In the genomic region with DNA sequence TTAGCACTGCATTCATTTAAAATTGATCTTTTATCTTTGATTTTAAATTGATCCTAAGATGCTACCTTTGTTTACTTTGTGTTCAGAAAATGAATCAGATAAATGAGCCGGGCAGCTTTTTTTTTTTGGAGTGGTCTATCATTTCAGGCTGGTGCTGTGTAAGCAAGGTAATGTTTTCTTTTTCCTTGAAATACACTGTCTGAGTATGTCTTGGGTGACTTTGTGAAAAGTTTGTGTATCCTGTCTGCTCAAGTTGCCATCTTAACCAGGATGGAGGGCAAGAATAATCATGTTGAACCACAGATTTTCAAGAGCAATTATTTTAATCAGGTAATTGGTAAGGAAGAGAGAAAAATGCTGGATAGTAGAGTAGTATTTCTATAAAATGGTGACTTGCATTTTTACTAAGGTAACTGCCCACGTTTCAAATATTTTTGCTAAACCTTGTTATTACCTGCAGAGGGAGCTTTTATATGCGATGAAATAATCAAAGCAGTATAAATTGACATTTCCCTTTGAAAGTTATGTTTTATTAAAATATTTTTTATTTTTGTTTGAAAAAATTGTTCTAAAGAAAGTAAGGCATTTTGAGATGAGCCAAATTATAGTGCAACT, we compare ENCODE assay signal across 12 cellular contexts. TPM values are rescaled to one million over a fixed set of nuclear protein-coding genes. Genes with fewer than 3 reads are reported as not detected.
A peak's percentile ranks its signal among the peaks of the same experiment; 100 is the strongest.
DNase-seq lines count a peak whose midpoint lies in the region; ATAC-seq and TF ChIP-seq lines count a peak whose summit lies in the region.
"Had no signal": no experiment of that assay in that cellular context is flagged by ENCODE, and none has a peak within 500 bp of the region (broad histone marks: within the 10 kb centered on the region; RNA-seq: fewer than 3 reads in every experiment).

No MANE protein-coding gene starts in this region.

- 54% methylated on average over 3 of the region's 3 CpGs for WGBS in heart right ventricle, 2 donors
- WGBS in right cardiac atrium: 53% methylated on average over 3 of the region's 3 CpGs

- DNase-seq in heart right ventricle: no peak
- no peak for DNase-seq in right cardiac atrium
- DNase-seq in SK-MEL-5 (ENCODE audit: low read depth, low spot score): peak; percentile 18
- peak; percentile 48 for DNase-seq in fibroblast of the aortic adventitia (ENCODE audit: low read depth)
- no peak for DNase-seq in upper lobe of right lung
- no peak for DNase-seq in NCI-H146 treated with DMSO at 0.1 percent for 48 hours (lab: John Stamatoyannopoulos, UW; ENCODE audit: unreplicated experiment)
- no peak for DNase-seq in SJCRH30
- DNase-seq: activated CD4-positive, CD25-positive, alpha-beta regulatory T cell; CD4-positive, CD25-positive, alpha-beta regulatory T cell; NCI-H1417 treated with DMSO at 0.1 percent for 48 hours had no signal

- peak overlapping the region in 1 of 10 donors; percentile 1 for H3K4me3 ChIP-seq in heart right ventricle
- H3K4me3 ChIP-seq in right cardiac atrium (ENCODE audit: low read length): no peak overlapping the region
- H3K4me3 ChIP-seq in fibroblast of the aortic adventitia (ENCODE audit: low read depth, low read length): no peak overlapping the region
- H3K4me3 ChIP-seq in upper lobe of right lung: no peak overlapping the region
- no peak overlapping the region for H3K4me3 ChIP-seq in SJCRH30

- in situ Hi-C loops in SK-MEL-5 (cut with HindIII; ENCODE audit: low pct_unique_long_range_greater_than_20kb, low sequenced_read_pairs): no loop called here

- ATAC-seq in heart right ventricle (peak in 1 of 8 donors; percentile 38), right cardiac atrium (no peak), upper lobe of right lung (no peak), GM19023 (IDR thresholded peaks at IDR 0.05; ENCODE audit: unreplicated experiment) (no peak)

- peak in 8 of 9 donors; percentile 9 to 52 (median 32) for TF ChIP-seq CTCF in heart right ventricle (IDR thresholded peaks at IDR 0.05)
- peak; percentile 47 for TF ChIP-seq CTCF in fibroblast of the aortic adventitia (IDR thresholded peaks at IDR 0.05; ENCODE audit: insufficient read depth, low read length)
- TF ChIP-seq CTCF in upper lobe of right lung (IDR thresholded peaks at IDR 0.05): peak; percentile 37

- H3K9me3 ChIP-seq in heart right ventricle (no peaks in the 10 kb centered on the region), right cardiac atrium (ENCODE audit: control insufficient read depth, low read length) (no peaks in the 10 kb centered on the region), upper lobe of right lung (no peaks in the 10 kb centered on the region), SJCRH30 (replicated peaks) (no peaks in the 10 kb centered on the region)

- H3K36me3 ChIP-seq in heart right ventricle: no peaks in the 10 kb centered on the region
- H3K36me3 ChIP-seq in upper lobe of right lung: no peaks in the 10 kb centered on the region
- H3K36me3 ChIP-seq in SJCRH30: peaks cover 3% of the 10 kb centered on the region; the same call in 1 of the 2 replicates

- H3K4me1 ChIP-seq in heart right ventricle (peaks cover 0 to 89% (median 67%) of the 10 kb centered on the region in 9 donors), right cardiac atrium (ENCODE audit: control insufficient read depth, insufficient read depth, low read length) (no peaks in the 10 kb centered on the region), upper lobe of right lung (peaks cover 10% of the 10 kb centered on the region), SJCRH30 (no peaks in the 10 kb centered on the region)

- intact Hi-C loops in heart right ventricle (cut with DNase I) (loop anchor here in 2 of 10 donors (5.0 to 10.0 kb wide), 2 partner anchors 143 to 165 kb away; no protein-coding TSS in a partner anchor), right cardiac atrium (cut with DNase I) (no loop called here), upper lobe of right lung (cut with DNase I) (no loop called here)

- no peaks in the 10 kb centered on the region for H3K27me3 ChIP-seq in heart right ventricle
- no peaks in the 10 kb centered on the region for H3K27me3 ChIP-seq in right cardiac atrium (ENCODE audit: control insufficient read depth, insufficient read depth)
- peaks cover 6% of the 10 kb centered on the region for H3K27me3 ChIP-seq in upper lobe of right lung
- H3K27me3 ChIP-seq in SJCRH30: no peaks in the 10 kb centered on the region

- peak overlapping the region in 1 of 10 donors; percentile 24 for H3K27ac ChIP-seq in heart right ventricle
- H3K27ac ChIP-seq in right cardiac atrium (ENCODE audit: low read length): no peak overlapping the region
- no peak overlapping the region for H3K27ac ChIP-seq in upper lobe of right lung
- H3K27ac ChIP-seq in SJCRH30: no peak overlapping the region

RNA-seq across cellular contexts. Expression of gene ADGRL2, which starts 11.1 kb away (rescaled TPM):
- 10 to 100 TPM; 40.0 to 58.7 (median 49.3) TPM for total RNA-seq in heart right ventricle
- 10 to 100 TPM; 22.2 to 26.9 TPM for polyA plus RNA-seq in heart right ventricle
- total RNA-seq in right cardiac atrium: 10 to 100 TPM; 55.4 to 78.2 (median 70.8) TPM
- 41.5 TPM for polyA plus RNA-seq in right cardiac atrium
- total RNA-seq in SK-MEL-5 (2014; rRNA removed; shearing (Covaris generic)): 0.11 and 0.43 TPM in 2 replicates
- 1.9 and 5.1 TPM in 2 replicates for polyA plus RNA-seq in SK-MEL-5 (2015; cell fraction: cytosol; rRNA removed)
- polyA plus RNA-seq in SK-MEL-5 (2015; cell fraction: nucleus; rRNA removed): 4.9 and 7.3 TPM in 2 replicates
- total RNA-seq in fibroblast of the aortic adventitia (ENCODE audit: low replicate concordance): 52.1 and 104 TPM in 2 replicates
- 104 TPM for total RNA-seq in upper lobe of right lung
- 90.3 and 98.0 TPM in 2 replicates for total RNA-seq in SJCRH30 (2014; rRNA removed; shearing (Covaris generic))
- total RNA-seq: CD4-positive, CD25-positive, alpha-beta regulatory T cell; RPMI7951 had no signal
- polyA plus RNA-seq: CD4-positive, CD25-positive, alpha-beta regulatory T cell had no signal

Comparison
In these comparisons a context has a peak if more than half of its experiments do, and no peak if none do; other contexts are left out.
1. DNase-seq: peak in SK-MEL-5 (single experiment) and fibroblast of the aortic adventitia (single experiment); none in heart right ventricle (0 of 2), right cardiac atrium (0 of 3), upper lobe of right lung (single experiment), NCI-H146 treated with DMSO at 0.1 percent for 48 hours (single experiment) and SJCRH30 (0 of 2).
2. RNA of gene ADGRL2, which starts 11.1 kb away (total RNA-seq): 52.1 to 104 TPM in fibroblast of the aortic adventitia, 104 TPM in upper lobe of right lung (single experiment), 90.3 to 98.0 TPM in SJCRH30, 55.4 to 78.2 TPM in right cardiac atrium and 40.0 to 58.7 TPM in heart right ventricle; 0.11 to 0.43 TPM in SK-MEL-5; every median in the first group is over 10 times any median in the second.
3. Peak in every context shown above with its lines, with median percentiles within 50 percentile points of each other: CTCF ChIP-seq.